ENCODE assay signal across 20 cellular contexts in genomic region chr14:72686832-72687231, GRCh38.
"Had no signal": no experiment of that assay in that cellular context is flagged by ENCODE, and none has a peak within 500 bp of the region (broad histone marks: within the 10 kb centered on the region; RNA-seq: fewer than 3 reads in every experiment).

No MANE protein-coding gene starts in this region.

- FAIRE-seq: colon, endothelial cell of umbilical vein, keratinocyte had no signal

- H3K27ac ChIP-seq: ascending aorta, gastroesophageal sphincter, left lung, spleen, upper lobe of left lung had no signal

- H3K4me3 ChIP-seq: ascending aorta, gastroesophageal sphincter, heart left ventricle, left lung, lung, spleen, upper lobe of left lung had no signal

- H3K36me3 ChIP-seq: ascending aorta, left lung, upper lobe of left lung had no signal

- DNase-seq: activated CD8-positive, alpha-beta memory T cell treated with anti-CD3 and anti-CD28 coated beads for 24 hours; activated CD8-positive, alpha-beta memory T cell treated with anti-CD3 and anti-CD28 coated beads, Interleukin-2, amount 50 U/mL, for 4 hours; activated T-cell treated with anti-CD3 and anti-CD28 coated beads, Interleukin-2, amount 50 U/mL, for 24 hours; effector memory CD4-positive, alpha-beta T cell; heart left ventricle; left lung; naive thymus-derived CD4-positive, alpha-beta T cell; occipital lobe; posterior cingulate gyrus; spleen; stimulated activated CD4-positive, alpha-beta T cell treated with anti-CD3 and anti-CD28 coated beads, Interleukin-4, amount 100 ng/mL, for 1 hour; stimulated activated naive CD8-positive, alpha-beta T cell treated with anti-CD3 and anti-CD28 coated beads, Interleukin-15, Interleukin-2, amounts not matched to agents 100 U/mL and 50 U/mL, for 24 hours; T-helper 9 cell; upper lobe of left lung had no signal

- H3K27me3 ChIP-seq: ascending aorta, gastroesophageal sphincter, heart left ventricle, left lung, spleen, upper lobe of left lung had no signal
